In the genomic region with DNA sequence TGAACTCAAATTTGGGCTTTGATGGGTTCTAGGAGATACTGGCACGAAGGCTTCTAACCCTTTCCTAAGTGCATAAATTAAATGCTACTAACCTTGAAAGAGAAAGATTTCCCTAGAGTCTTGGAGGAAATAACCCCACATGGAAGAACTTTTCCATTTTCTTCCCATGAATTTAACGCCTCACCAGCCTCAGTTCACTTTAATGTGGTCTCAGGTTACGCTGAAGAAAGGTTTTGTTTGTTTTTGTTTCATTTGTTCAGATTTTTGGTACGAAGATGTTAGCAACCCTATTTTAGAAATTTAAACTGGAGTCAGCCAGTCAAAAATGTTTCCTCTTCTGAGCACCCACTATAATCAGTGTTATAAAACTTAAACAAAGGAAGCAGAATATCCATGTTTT, we compare ENCODE assay signal across 21 cellular contexts.
"Had no signal": no experiment of that assay in that cellular context is flagged by ENCODE, and none has a peak within 500 bp of the region (broad histone marks: within the 10 kb centered on the region; RNA-seq: fewer than 3 reads in every experiment).

No MANE protein-coding gene starts in this region.

- H3K36me3 ChIP-seq: gastrocnemius medialis, thyroid gland had no signal

- H3K4me1 ChIP-seq: heart left ventricle, left ventricle myocardium inferior, thyroid gland had no signal

- H3K27me3 Mint-ChIP-seq: activated B cell treated with CpG ODN at 0.5 μM for 24 hours; activated CD8-positive, alpha-beta T cell treated with anti-CD3 and anti-CD28 coated beads for 36 hours; activated naive CD8-positive, alpha-beta T cell; brain; central memory CD8-positive, alpha-beta T cell; effector memory CD8-positive, alpha-beta T cell; naive thymus-derived CD8-positive, alpha-beta T cell; stimulated activated memory B cell treated with anti-CD40 and anti-IgM and Interleukin-4, amounts not matched to agents 10 μg/mL and 1 μg/mL and 100 μg/mL, for 72 hours had no signal

- DNase-seq: activated B cell treated with CpG ODN at 0.5 μM for 24 hours; activated CD4-positive, alpha-beta T cell treated with anti-CD3 and anti-CD28 coated beads for 48 hours; activated CD8-positive, alpha-beta T cell treated with anti-CD3 and anti-CD28 coated beads for 36 hours; activated effector memory CD4-positive, alpha-beta T cell treated with anti-CD3 and anti-CD28 coated beads, Interleukin-2, amount 50 U/mL, for 16 hours; activated T-cell treated with anti-CD3 and anti-CD28 coated beads, Interleukin-2, amount 50 U/mL, for 4 hours; amniotic stem cell; effector memory CD8-positive, alpha-beta T cell; gastrocnemius medialis; heart left ventricle; left ventricle myocardium inferior; naive thymus-derived CD8-positive, alpha-beta T cell; posterior cingulate gyrus; retina; stimulated activated CD4-positive, alpha-beta T cell treated with anti-CD3 and anti-CD28 coated beads, Interleukin-12 subunit alpha, Interleukin-12 subunit beta, amount 100 ng/mL, for 4 hours; stimulated activated CD4-positive, alpha-beta T cell treated with anti-CD3 and anti-CD28 coated beads, Interleukin-2, amount 100 ng/mL, for 24 hours; thyroid gland had no signal

- H3K27ac Mint-ChIP-seq: activated B cell treated with CpG ODN at 0.5 μM for 24 hours; activated CD8-positive, alpha-beta T cell treated with anti-CD3 and anti-CD28 coated beads for 36 hours; activated naive CD8-positive, alpha-beta T cell; brain; effector memory CD8-positive, alpha-beta T cell; stimulated activated memory B cell treated with anti-CD40 and anti-IgM and Interleukin-4, amounts not matched to agents 10 μg/mL and 1 μg/mL and 100 μg/mL, for 72 hours had no signal

- H3K36me3 Mint-ChIP-seq: brain had no signal

- H3K4me1 Mint-ChIP-seq: central memory CD8-positive, alpha-beta T cell had no signal

- H3K4me3 ChIP-seq: gastrocnemius medialis, heart left ventricle, left ventricle myocardium inferior, thyroid gland had no signal

- H3K9me3 Mint-ChIP-seq: activated B cell treated with CpG ODN at 0.5 μM for 24 hours; activated CD8-positive, alpha-beta T cell treated with anti-CD3 and anti-CD28 coated beads for 36 hours; activated T-cell treated with anti-CD3 and anti-CD28 coated beads, Interleukin-2, amount 50 U/mL, for 4 hours; brain; central memory CD8-positive, alpha-beta T cell; effector memory CD8-positive, alpha-beta T cell; naive thymus-derived CD8-positive, alpha-beta T cell; stimulated activated memory B cell treated with anti-CD40 and anti-IgM and Interleukin-4, amounts not matched to agents 10 μg/mL and 1 μg/mL and 100 μg/mL, for 72 hours had no signal

- H3K4me3 Mint-ChIP-seq: activated B cell treated with CpG ODN at 0.5 μM for 24 hours; activated CD8-positive, alpha-beta T cell treated with anti-CD3 and anti-CD28 coated beads for 36 hours; activated naive CD8-positive, alpha-beta T cell; activated T-cell treated with anti-CD3 and anti-CD28 coated beads, Interleukin-2, amount 50 U/mL, for 4 hours; brain; central memory CD8-positive, alpha-beta T cell; effector memory CD8-positive, alpha-beta T cell; naive thymus-derived CD8-positive, alpha-beta T cell; stimulated activated memory B cell treated with anti-CD40 and anti-IgM and Interleukin-4, amounts not matched to agents 10 μg/mL and 1 μg/mL and 100 μg/mL, for 72 hours had no signal

- H3K27ac ChIP-seq: epithelial cell of prostate, gastrocnemius medialis, heart left ventricle, left ventricle myocardium inferior, thyroid gland had no signal

- H3K27me3 ChIP-seq: gastrocnemius medialis, heart left ventricle, thyroid gland had no signal

- H3K9me3 ChIP-seq: gastrocnemius medialis, heart left ventricle, left ventricle myocardium inferior, thyroid gland had no signal
